Comparison of ENCODE assay signal across 8 cellular contexts in the genomic region with DNA sequence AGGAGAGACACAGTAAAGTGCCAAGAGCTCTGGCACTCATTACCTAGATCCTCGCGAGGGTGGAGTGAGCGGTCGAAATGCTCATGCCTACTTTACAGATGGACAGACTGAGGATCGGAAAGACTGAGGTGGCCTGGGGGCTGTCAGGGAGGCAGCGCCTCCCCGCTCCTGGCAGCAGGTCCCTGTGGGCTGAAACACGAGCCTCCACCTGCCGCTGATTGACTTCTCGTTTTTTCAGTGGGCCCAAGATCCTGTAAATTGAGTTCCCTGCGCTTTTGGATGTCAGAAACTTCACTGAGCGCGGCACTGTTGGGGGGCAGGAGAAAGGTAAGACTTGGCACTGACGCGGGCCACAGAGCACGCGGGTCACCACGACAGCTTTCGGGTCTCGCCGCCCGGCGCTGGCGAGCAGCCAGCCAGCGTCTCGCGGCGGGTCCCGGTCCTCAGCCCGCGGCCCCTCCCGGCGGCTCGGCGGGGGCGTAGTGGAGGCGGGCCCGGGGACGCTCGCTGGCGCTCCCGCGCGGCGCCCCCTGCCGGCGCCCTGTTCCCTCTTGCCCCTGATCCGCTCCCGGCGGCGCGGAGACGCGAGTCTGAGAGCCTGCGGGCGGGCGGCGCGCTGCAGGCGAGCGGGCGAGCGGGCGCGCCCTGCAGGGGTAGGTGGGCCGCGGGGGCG. TPM values are rescaled to one million over a fixed set of nuclear protein-coding genes. Genes with fewer than 3 reads are reported as not detected.
DNase-seq lines count a peak whose midpoint lies in the region; ATAC-seq and TF ChIP-seq lines count a peak whose summit lies in the region.

No MANE protein-coding gene starts in this region.

- peak overlapping the region; percentile 32 to 72 (median 62); a peak in 21 of 22 replicates for H3K9ac ChIP-seq in BLaER1 treated with 17β-estradiol and CSF1 and Interleukin-3, amounts not matched to agents 10 nM and 100 nM

- peaks cover 0 to 11% (median 9%) of the 10 kb centered on the region in 10 experiments; a peak in 11 of 20 replicates for H3K4me1 ChIP-seq in BLaER1 treated with 17β-estradiol and CSF1 and Interleukin-3, amounts not matched to agents 10 nM and 100 nM
- H3K4me1 ChIP-seq in Peyer's patch, result peaks cover 0 to 7% (median 3%) of the 10 kb centered on the region in 4 donors
- no peaks in the 10 kb centered on the region for H3K4me1 ChIP-seq in foreskin keratinocyte
- H3K4me1 ChIP-seq in suprapubic skin, result peaks cover 13% of the 10 kb centered on the region

- peak overlapping the region in 1 of 11 experiments; percentile 5; a peak in 1 of 22 replicates for H3K27ac ChIP-seq in BLaER1 treated with 17β-estradiol and CSF1 and Interleukin-3, amounts not matched to agents 10 nM and 100 nM
- H3K27ac ChIP-seq in Peyer's patch (no peak overlapping the region), foreskin keratinocyte (no peak overlapping the region), suprapubic skin (no peak overlapping the region)

- peak in 5 of 6 experiments; percentile 17 to 50 (median 40) for TF ChIP-seq CTCF in Peyer's patch (IDR thresholded peaks at IDR 0.05)
- TF ChIP-seq CTCF in foreskin keratinocyte (conservative IDR thresholded peaks at IDR 0.05), result peak; percentile 73
- no peak for TF ChIP-seq CTCF in omental fat pad (IDR thresholded peaks at IDR 0.05)
- no peak for TF ChIP-seq CTCF in suprapubic skin (IDR thresholded peaks at IDR 0.05)

- no peaks in the 10 kb centered on the region for H3K9me3 ChIP-seq in BLaER1 treated with 17β-estradiol and CSF1 and Interleukin-3, amounts not matched to agents 10 nM and 100 nM (replicated peaks in 1 of 11)
- H3K9me3 ChIP-seq in Peyer's patch (no peaks in the 10 kb centered on the region), suprapubic skin (peaks cover 3% of the 10 kb centered on the region)

- H3K4me2 ChIP-seq in BLaER1 treated with 17β-estradiol and CSF1 and Interleukin-3, amounts not matched to agents 10 nM and 100 nM, result peak overlapping the region; percentile 63 to 96 (median 90)

- DNase-seq in KG1 (lab: John Stamatoyannopoulos, UW) (peak; percentile 2), Peyer's patch (peak; percentile 48 to 80 (median 65)), foreskin keratinocyte (peak in 1 of 2 donors; percentile 27), omental fat pad (ENCODE audit: low spot score) (no peak), suprapubic skin (ENCODE audit: low spot score in 2 of 2) (no peak)
- DNase-seq in activated effector memory CD4-positive, alpha-beta T cell treated with anti-CD3 and anti-CD28 coated beads, Interleukin-2, amount 50 U/mL, for 16 hours, result peak; percentile 89

- peaks cover 22 to 37% (median 32%) of the 10 kb centered on the region in 11 experiments for H3K27me3 ChIP-seq in BLaER1 treated with 17β-estradiol and CSF1 and Interleukin-3, amounts not matched to agents 10 nM and 100 nM
- H3K27me3 ChIP-seq in Peyer's patch (peaks cover 0 to 5% of the 10 kb centered on the region in 2 donors), foreskin keratinocyte (peaks cover 50% of the 10 kb centered on the region), suprapubic skin (peaks cover 61% of the 10 kb centered on the region)

- H3K4me3 ChIP-seq in BLaER1 treated with 17β-estradiol and CSF1 and Interleukin-3, amounts not matched to agents 10 nM and 100 nM, result peak overlapping the region; percentile 51 to 77 (median 66)
- H3K4me3 ChIP-seq in Peyer's patch (peak overlapping the region; percentile 16 to 75 (median 59)), suprapubic skin (peak overlapping the region; percentile 51)

- TF ChIP-seq POLR2A in Peyer's patch (IDR thresholded peaks at IDR 0.05) (no peak), suprapubic skin (IDR thresholded peaks at IDR 0.05) (no peak)

- WGBS in suprapubic skin, result 14% methylated on average over 7 of the region's 68 CpGs

- H4K20me1 ChIP-seq in BLaER1 treated with 17β-estradiol and CSF1 and Interleukin-3, amounts not matched to agents 10 nM and 100 nM, result peaks cover 0 to 7% (median 0%) of the 10 kb centered on the region in 11 experiments; a peak in 2 of 22 replicates

- ATAC-seq in GM19463 (IDR thresholded peaks at IDR 0.05; ENCODE audit: unreplicated experiment) (peak; percentile 73), foreskin keratinocyte (peak; percentile 77), omental fat pad (ENCODE audit: low FRiP score) (peak; percentile 85)

- no peak for TF ChIP-seq EP300 in suprapubic skin (IDR thresholded peaks at IDR 0.05)

- H3K36me3 ChIP-seq in BLaER1 treated with 17β-estradiol and CSF1 and Interleukin-3, amounts not matched to agents 10 nM and 100 nM, result no peaks in the 10 kb centered on the region
- H3K36me3 ChIP-seq in Peyer's patch, result no peaks in the 10 kb centered on the region
- no peaks in the 10 kb centered on the region for H3K36me3 ChIP-seq in suprapubic skin

RNA-seq across cellular contexts. Expression of gene SCN8A, which starts 0.6 kb away (rescaled TPM):
- total RNA-seq in Peyer's patch (1 to 10 TPM in 1 of 4 donors, under 1 TPM in 1, not detected in 2; 0.28 to 4.1 TPM), foreskin keratinocyte (1.3 and 6.1 TPM in 2 replicates), omental fat pad (1 to 10 TPM in 1 of 4 donors, under 1 TPM in 3; 0.50 to 1.4 (median 0.67) TPM), suprapubic skin (under 1 TPM; 0.08 to 0.62 (median 0.58) TPM)
- 0.16 and 0.49 TPM in 2 replicates for polyA plus RNA-seq in foreskin keratinocyte

Comparison
In these comparisons a context has a peak if more than half of its experiments do, and no peak if none do; other contexts are left out.
1. DNase-seq: peak in KG1 (single experiment), Peyer's patch (3 of 3) and activated effector memory CD4-positive, alpha-beta T cell treated with anti-CD3 and anti-CD28 coated beads, Interleukin-2, amount 50 U/mL, for 16 hours (single experiment); none in omental fat pad (single experiment) and suprapubic skin (0 of 2).
2. CTCF ChIP-seq: peak in Peyer's patch (5 of 6) and foreskin keratinocyte (single experiment); none in omental fat pad (0 of 3) and suprapubic skin (0 of 2).
3. Peak in every context shown above with its lines, with median percentiles within 50 percentile points of each other: H3K4me3 ChIP-seq and ATAC-seq.